In the genomic region with DNA sequence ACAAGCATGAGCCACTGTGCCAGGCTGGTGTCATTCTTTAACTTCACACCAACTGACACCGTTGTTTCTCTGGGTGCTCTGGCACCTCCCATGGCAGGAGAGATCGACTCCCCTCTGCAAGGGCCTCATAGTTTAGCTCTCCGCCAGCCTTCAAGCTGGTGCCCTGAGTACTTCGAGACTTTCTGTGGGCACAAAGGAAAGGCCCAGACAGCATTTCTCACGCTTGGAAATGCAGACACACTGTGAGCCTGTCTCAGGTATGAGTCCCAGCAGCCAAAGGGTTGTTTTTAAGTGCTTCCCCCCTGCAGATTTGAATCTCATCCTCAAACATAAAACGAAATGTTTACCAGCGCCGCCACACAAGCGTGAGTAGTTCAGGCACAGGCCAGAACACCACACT, we compare ENCODE assay signal across 15 cellular contexts. TPM values are rescaled to one million over a fixed set of nuclear protein-coding genes. Genes with fewer than 3 reads are reported as not detected.
A peak's percentile ranks its signal among the peaks of the same experiment; 100 is the strongest.
DNase-seq lines count a peak whose midpoint lies in the region; ATAC-seq and TF ChIP-seq lines count a peak whose summit lies in the region.
"Had no signal": no experiment of that assay in that cellular context is flagged by ENCODE, and none has a peak within 500 bp of the region (broad histone marks: within the 10 kb centered on the region; RNA-seq: fewer than 3 reads in every experiment).

No MANE protein-coding gene starts in this region.

- peaks cover 64% of the 10 kb centered on the region for H3K4me1 Mint-ChIP-seq in activated CD4-positive, alpha-beta T cell treated with anti-CD3 and anti-CD28 coated beads, Interleukin-2, amount 10 ng/mL, durations not matched to agents 24 days and 14 days
- H3K4me1 Mint-ChIP-seq in T-cell (peaks cover 91 to 97% (median 93%) of the 10 kb centered on the region in 3 donors), osteocyte (ENCODE audit: unreplicated experiment) (peaks cover 11% of the 10 kb centered on the region)
- peaks cover 94% of the 10 kb centered on the region for H3K4me1 Mint-ChIP-seq in activated naive CD4-positive, alpha-beta T cell treated with anti-CD3 and anti-CD28 coated beads, Interleukin-2, amount 50 U/mL, for 24 hours

- peak overlapping the region; percentile 54 for H3K27ac Mint-ChIP-seq in activated CD4-positive, alpha-beta T cell treated with anti-CD3 and anti-CD28 coated beads, Interleukin-2, amount 10 ng/mL, durations not matched to agents 24 days and 14 days
- H3K27ac Mint-ChIP-seq in T-cell (peak overlapping the region; percentile 97 to 100), osteocyte (ENCODE audit: unreplicated experiment) (no peak overlapping the region)
- peak overlapping the region; percentile 97 for H3K27ac Mint-ChIP-seq in activated naive CD4-positive, alpha-beta T cell treated with anti-CD3 and anti-CD28 coated beads, Interleukin-2, amount 50 U/mL, for 24 hours
- H3K27ac Mint-ChIP-seq: progenitor cell of endocrine pancreas had no signal

- H3K27me3 Mint-ChIP-seq in activated CD4-positive, alpha-beta T cell treated with anti-CD3 and anti-CD28 coated beads, Interleukin-2, amount 10 ng/mL, durations not matched to agents 24 days and 14 days, result peaks cover 3% of the 10 kb centered on the region
- no peaks in the 10 kb centered on the region for H3K27me3 Mint-ChIP-seq in T-cell
- H3K27me3 Mint-ChIP-seq in activated naive CD4-positive, alpha-beta T cell treated with anti-CD3 and anti-CD28 coated beads, Interleukin-2, amount 50 U/mL, for 24 hours, result no peaks in the 10 kb centered on the region
- peaks cover 2% of the 10 kb centered on the region for H3K27me3 Mint-ChIP-seq in osteocyte (ENCODE audit: unreplicated experiment)

- TF ChIP-seq CTCF in osteocyte (IDR thresholded peaks at IDR 0.05), result no peak

- no peak for DNase-seq in activated CD4-positive, alpha-beta T cell treated with anti-CD3 and anti-CD28 coated beads, Interleukin-2, amount 10 ng/mL, durations not matched to agents 24 days and 14 days
- no peak for DNase-seq in activated CD4-positive, alpha-beta T cell treated with anti-CD3 and anti-CD28 coated beads for 4 hours
- DNase-seq in T-cell, result peak in 20 of 34 experiments; percentile 32 to 79 (median 54)
- peak; percentile 49 for DNase-seq in stimulated activated CD4-positive, alpha-beta T cell treated with anti-CD3 and anti-CD28 coated beads, Interleukin-4, amount 100 ng/mL, for 1 hour
- DNase-seq in osteocyte (ENCODE audit: extremely low spot score, unreplicated experiment), result no peak
- DNase-seq: aorta, MG63, NCI-H187 treated with DMSO at 0.1 percent for 48 hours, NCI-H510A had no signal

- intact Hi-C loops in activated CD4-positive, alpha-beta T cell treated with anti-CD3 and anti-CD28 coated beads, Interleukin-2, amount 10 ng/mL, durations not matched to agents 24 days and 14 days (cut with micrococcal nuclease), result no loop called here

- CTCF ChIA-PET in T-cell (lab: Charles Lee), result interaction anchor here (0.6 to 6.3 kb wide), 3 partner anchors 8 to 63 kb away, joined by 3 to 44 read pairs (median 43); no protein-coding TSS in a partner anchor

- POLR2A ChIA-PET in T-cell (lab: Charles Lee), result interaction anchor here in 1 of 2 donors (1.0 kb wide), 1 partner anchor 17 kb away, joined by 5 read pairs; no protein-coding TSS in a partner anchor

- peak overlapping the region; percentile 21 for H3K4me3 Mint-ChIP-seq in activated CD4-positive, alpha-beta T cell treated with anti-CD3 and anti-CD28 coated beads, Interleukin-2, amount 10 ng/mL, durations not matched to agents 24 days and 14 days
- peak overlapping the region; percentile 58 to 74 (median 59) for H3K4me3 Mint-ChIP-seq in T-cell
- peak overlapping the region; percentile 72 for H3K4me3 Mint-ChIP-seq in activated naive CD4-positive, alpha-beta T cell treated with anti-CD3 and anti-CD28 coated beads, Interleukin-2, amount 50 U/mL, for 24 hours
- no peak overlapping the region for H3K4me3 Mint-ChIP-seq in osteocyte (ENCODE audit: unreplicated experiment)

- no peaks in the 10 kb centered on the region for H3K9me3 Mint-ChIP-seq in activated CD4-positive, alpha-beta T cell treated with anti-CD3 and anti-CD28 coated beads, Interleukin-2, amount 10 ng/mL, durations not matched to agents 24 days and 14 days
- H3K9me3 Mint-ChIP-seq in T-cell (no peaks in the 10 kb centered on the region), osteocyte (ENCODE audit: unreplicated experiment) (no peaks in the 10 kb centered on the region)
- H3K9me3 Mint-ChIP-seq in activated naive CD4-positive, alpha-beta T cell treated with anti-CD3 and anti-CD28 coated beads, Interleukin-2, amount 50 U/mL, for 24 hours, result no peaks in the 10 kb centered on the region

- no peaks in the 10 kb centered on the region for H3K36me3 Mint-ChIP-seq in activated CD4-positive, alpha-beta T cell treated with anti-CD3 and anti-CD28 coated beads, Interleukin-2, amount 10 ng/mL, durations not matched to agents 24 days and 14 days (ENCODE audit: low read depth)
- H3K36me3 Mint-ChIP-seq in T-cell (no peaks in the 10 kb centered on the region), osteocyte (ENCODE audit: unreplicated experiment) (no peaks in the 10 kb centered on the region)
- peaks cover 2% of the 10 kb centered on the region for H3K36me3 Mint-ChIP-seq in activated naive CD4-positive, alpha-beta T cell treated with anti-CD3 and anti-CD28 coated beads, Interleukin-2, amount 50 U/mL, for 24 hours

- peak; percentile 34 to 50 (median 43) for ATAC-seq in T-cell (replicated peaks in 1 of 4)
- ATAC-seq in HG03442 (IDR thresholded peaks at IDR 0.05; ENCODE audit: unreplicated experiment), result no peak
- ATAC-seq in GM19324 (IDR thresholded peaks at IDR 0.05; ENCODE audit: low FRiP score, unreplicated experiment), result no peak
- ATAC-seq: A549, gastroesophageal sphincter had no signal

RNA-seq across cellular contexts. Expression of a gene that starts 11.1 kb away (rescaled TPM):
- 112 and 113 TPM in 2 replicates for total RNA-seq in activated CD4-positive, alpha-beta T cell treated with anti-CD3 and anti-CD28 coated beads, Interleukin-2, amount 10 ng/mL, durations not matched to agents 24 days and 14 days
- total RNA-seq in T-cell, result 100 to 1,000 TPM; 503 to 749 (median 693) TPM
- total RNA-seq in osteocyte, result 0.57 and 0.67 TPM in 2 replicates

Comparison
In these comparisons a context has a peak if more than half of its experiments do, and no peak if none do; other contexts are left out.
1. DNase-seq: peak in T-cell (20 of 34) and stimulated activated CD4-positive, alpha-beta T cell treated with anti-CD3 and anti-CD28 coated beads, Interleukin-4, amount 100 ng/mL, for 1 hour (single experiment); none in activated CD4-positive, alpha-beta T cell treated with anti-CD3 and anti-CD28 coated beads, Interleukin-2, amount 10 ng/mL, durations not matched to agents 24 days and 14 days (single experiment), activated CD4-positive, alpha-beta T cell treated with anti-CD3 and anti-CD28 coated beads for 4 hours (0 of 2) and osteocyte (single experiment).
2. ATAC-seq: peak in T-cell (4 of 4); none in HG03442 (single experiment) and GM19324 (single experiment).
3. RNA of a gene that starts 11.1 kb away (total RNA-seq): 503 to 749 TPM in T-cell and 112 to 113 TPM in activated CD4-positive, alpha-beta T cell treated with anti-CD3 and anti-CD28 coated beads, Interleukin-2, amount 10 ng/mL, durations not matched to agents 24 days and 14 days; 0.57 to 0.67 TPM in osteocyte; every median in the first group is over 10 times any median in the second.